ENCODE assay signal across 8 cellular contexts in genomic region chr17:28901866-28902818, GRCh38. TPM values are rescaled to one million over a fixed set of nuclear protein-coding genes. Genes with fewer than 3 reads are reported as not detected.
DNase-seq lines count a peak whose midpoint lies in the region; ATAC-seq, FAIRE-seq and TF ChIP-seq lines count a peak whose summit lies in the region.

No MANE protein-coding gene starts in this region.

- H3K36me3 ChIP-seq in osteoblast (ENCODE audit: insufficient read depth, low read length) (peaks cover 19% of the 10 kb centered on the region), aorta (ENCODE audit: control insufficient read depth in 1 of 2, insufficient read depth in 2 of 2, low read length in 1 of 2) (peaks cover 0 to 1% of the 10 kb centered on the region in 2 donors)

- peaks cover 41% of the 10 kb centered on the region for H3K4me1 Mint-ChIP-seq in activated T-cell treated with anti-CD3 and anti-CD28 coated beads, Interleukin-2, amount 50 U/mL, for 4 hours (ENCODE audit: low read depth)

- H2AFZ ChIP-seq in osteoblast (ENCODE audit: low read length), result peak overlapping the region; percentile 73

- TF ChIP-seq CTCF in foreskin fibroblast (IDR thresholded peaks at IDR 0.05; ENCODE audit: low read depth, low read length) (no peak), osteoblast (IDR thresholded peaks at IDR 0.05; ENCODE audit: extremely low read depth, low read depth, low read length) (no peak)

- H3K9me3 Mint-ChIP-seq in activated T-cell treated with anti-CD3 and anti-CD28 coated beads, Interleukin-2, amount 50 U/mL, for 4 hours, result no peaks in the 10 kb centered on the region

- H3K27me3 Mint-ChIP-seq in activated T-cell treated with anti-CD3 and anti-CD28 coated beads, Interleukin-2, amount 50 U/mL, for 4 hours (ENCODE audit: low read depth), result no peaks in the 10 kb centered on the region

- peak; percentile 40 for ATAC-seq in HG03439 (IDR thresholded peaks at IDR 0.05; ENCODE audit: unreplicated experiment)
- peak; percentile 52 to 53 for ATAC-seq in activated T-cell treated with anti-CD3 and anti-CD28 coated beads, Interleukin-2, amount 50 U/mL, for 4 hours
- ATAC-seq in aorta (ENCODE audit: low FRiP score), result peak; percentile 49

- peak overlapping the region; percentile 92 for H3K4me3 Mint-ChIP-seq in activated T-cell treated with anti-CD3 and anti-CD28 coated beads, Interleukin-2, amount 50 U/mL, for 4 hours

- 5 to 7% methylated on average over 58 to 62 of the region's 62 CpGs for WGBS in aorta, 2 donors

- H3K4me1 ChIP-seq in osteoblast (ENCODE audit: insufficient read depth, low read length), result peaks cover 22% of the 10 kb centered on the region
- H3K4me1 ChIP-seq in aorta (ENCODE audit: control insufficient read depth in 1 of 2, insufficient read depth in 2 of 2, low read length in 2 of 2), result no peaks in the 10 kb centered on the region

- H3K4me2 ChIP-seq in osteoblast (ENCODE audit: insufficient read depth, low read length), result peak overlapping the region; percentile 88

- peaks cover 7% of the 10 kb centered on the region for H4K20me1 ChIP-seq in osteoblast (ENCODE audit: insufficient read depth, low read length)

- H3K4me3 ChIP-seq in foreskin fibroblast (ENCODE audit: low read depth in 1 of 2, low read length in 2 of 2) (peak overlapping the region; percentile 53 to 62), osteoblast (ENCODE audit: insufficient read depth, low read length) (peak overlapping the region; percentile 77), aorta (ENCODE audit: low read length in 2 of 2) (peak overlapping the region; percentile 38 to 55)

- intact Hi-C loops in aorta (cut with DNase I), result loop anchor here (2.0 to 5.0 kb wide), 3 partner anchors 45 to 89 kb away; partner anchors contain the start of gene ERAL1 (in 1 of the 2)

- H3K27me3 ChIP-seq in osteoblast (ENCODE audit: insufficient read depth, low read length) (no peaks in the 10 kb centered on the region), aorta (ENCODE audit: control insufficient read depth in 1 of 2, insufficient read depth in 2 of 2, low read length in 1 of 2) (no peaks in the 10 kb centered on the region)

- H3K9me3 ChIP-seq in osteoblast (ENCODE audit: low read depth, low read length) (no peaks in the 10 kb centered on the region), aorta (ENCODE audit: control insufficient read depth, low read length) (no peaks in the 10 kb centered on the region)

- peak; percentile 42 for FAIRE-seq in GM19239 (lab: Jason Lieb, UNC)

- no peak overlapping the region for H3K27ac ChIP-seq in osteoblast (ENCODE audit: low read depth, low read length)
- peak overlapping the region in 1 of 2 donors; percentile 25 for H3K27ac ChIP-seq in aorta (ENCODE audit: low read depth in 1 of 2, low read length in 2 of 2)

- H3K36me3 Mint-ChIP-seq in activated T-cell treated with anti-CD3 and anti-CD28 coated beads, Interleukin-2, amount 50 U/mL, for 4 hours (ENCODE audit: insufficient read depth), result peaks cover 10% of the 10 kb centered on the region

- DNase-seq in AG08395 (ENCODE audit: low spot score) (peak; percentile 42), GM19239 (ENCODE audit: insufficient read length, low spot score) (peak; percentile 45), NOMO-1 treated with dmso at 0.1 percent for 144 hours (lab: John Stamatoyannopoulos, UW; ENCODE audit: unreplicated experiment) (peak; percentile 50), foreskin fibroblast (peak in 1 of 2 donors; percentile 62), osteoblast (ENCODE audit: insufficient read length, low spot score, missing footprints) (peak; percentile 96), aorta (peak in 1 of 2 donors; percentile 80)
- peak; percentile 47 for DNase-seq in activated T-cell treated with anti-CD3 and anti-CD28 coated beads, Interleukin-2, amount 50 U/mL, for 4 hours

- H3K79me2 ChIP-seq in osteoblast (ENCODE audit: insufficient read depth, low read length), result peaks cover 11% of the 10 kb centered on the region

RNA-seq across cellular contexts. Expression of gene DHRS13, which starts 0.7 kb away (rescaled TPM):
- total RNA-seq in activated T-cell treated with anti-CD3 and anti-CD28 coated beads, Interleukin-2, amount 50 U/mL, for 4 hours, result 10 to 100 TPM; 20.7 to 24.5 (median 21.8) TPM
- total RNA-seq in osteoblast, result 4.7 and 6.2 TPM in 2 replicates
- 1 to 10 TPM; 4.3 to 6.1 TPM for total RNA-seq in aorta
- 1 to 10 TPM in 1 of 2 donors, under 1 TPM in 1; 0.75 to 2.7 TPM for polyA plus RNA-seq in aorta

RNA-seq across cellular contexts. Expression of gene FLOT2, which starts 4.6 kb away (rescaled TPM):
- total RNA-seq in activated T-cell treated with anti-CD3 and anti-CD28 coated beads, Interleukin-2, amount 50 U/mL, for 4 hours, result 10 to 100 TPM; 48.3 to 62.9 (median 59.3) TPM
- total RNA-seq in osteoblast (32.1 and 35.1 TPM in 2 replicates), aorta (100 to 1,000 TPM in 1 of 2 donors, 10 to 100 TPM in 1; 99.1 to 108 TPM)
- polyA plus RNA-seq in aorta, result 10 to 100 TPM; 51.8 to 58.3 TPM

RNA-seq across cellular contexts. Expression of gene ERAL1, which starts 47.3 kb away (rescaled TPM):
- total RNA-seq in activated T-cell treated with anti-CD3 and anti-CD28 coated beads, Interleukin-2, amount 50 U/mL, for 4 hours, result 10 to 100 TPM; 79.8 to 81.3 (median 80.8) TPM
- total RNA-seq in osteoblast (28.9 and 30.4 TPM in 2 replicates), aorta (10 to 100 TPM; 17.1 to 20.0 TPM)
- polyA plus RNA-seq in aorta, result 10 to 100 TPM; 16.7 to 21.5 TPM

RNA-seq across cellular contexts. Expression of gene PHF12, which starts 49.2 kb away (rescaled TPM):
- total RNA-seq in activated T-cell treated with anti-CD3 and anti-CD28 coated beads, Interleukin-2, amount 50 U/mL, for 4 hours, result 10 to 100 TPM; 45.2 to 48.6 (median 47.8) TPM
- total RNA-seq in osteoblast (20.3 and 26.8 TPM in 2 replicates), aorta (10 to 100 TPM; 30.5 to 47.0 TPM)
- 10 to 100 TPM; 10.1 to 29.4 TPM for polyA plus RNA-seq in aorta

RNA-seq across cellular contexts. Expression of gene FAM222B, which starts 59.6 kb away (rescaled TPM):
- 10 to 100 TPM; 23.5 to 26.4 (median 24.9) TPM for total RNA-seq in activated T-cell treated with anti-CD3 and anti-CD28 coated beads, Interleukin-2, amount 50 U/mL, for 4 hours
- total RNA-seq in osteoblast, result 4.4 and 5.1 TPM in 2 replicates
- total RNA-seq in aorta, result 10 to 100 TPM; 18.4 to 18.7 TPM
- polyA plus RNA-seq in aorta, result 1 to 10 TPM; 3.6 to 4.6 TPM
